ENCODE assay signal across 1 cellular context in the genomic region with DNA sequence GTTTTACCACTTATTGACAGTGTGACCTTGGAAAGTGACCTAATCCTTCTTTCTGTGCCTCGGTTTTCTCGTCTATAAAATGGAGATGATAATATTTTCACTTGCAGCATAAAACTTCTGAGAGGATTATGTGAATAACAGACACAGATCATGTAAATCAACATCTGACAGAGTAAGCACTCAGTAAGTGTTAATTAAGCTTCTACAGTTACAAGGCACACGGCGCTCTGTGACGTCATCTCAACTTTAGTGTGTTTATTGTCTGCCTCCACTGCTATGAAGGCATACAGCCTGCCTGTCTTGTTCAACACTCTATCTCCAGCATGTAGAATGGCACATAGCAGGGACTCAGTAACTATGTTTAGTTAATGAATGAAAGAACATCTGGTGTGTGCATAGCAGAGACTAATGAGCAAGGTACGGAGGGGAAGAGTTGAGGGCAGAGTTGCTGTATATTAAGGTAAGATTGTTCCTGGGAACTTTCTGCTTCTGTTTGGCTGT.
TF ChIP-seq lines count a peak whose summit lies in the region.

No MANE protein-coding gene starts in this region.

TF ChIP-seq in HEK293, 187 proteins besides CTCF, POLR2A, EP300 and RAD21 (continued from another document):
- TF ChIP-seq, protein P1, sequence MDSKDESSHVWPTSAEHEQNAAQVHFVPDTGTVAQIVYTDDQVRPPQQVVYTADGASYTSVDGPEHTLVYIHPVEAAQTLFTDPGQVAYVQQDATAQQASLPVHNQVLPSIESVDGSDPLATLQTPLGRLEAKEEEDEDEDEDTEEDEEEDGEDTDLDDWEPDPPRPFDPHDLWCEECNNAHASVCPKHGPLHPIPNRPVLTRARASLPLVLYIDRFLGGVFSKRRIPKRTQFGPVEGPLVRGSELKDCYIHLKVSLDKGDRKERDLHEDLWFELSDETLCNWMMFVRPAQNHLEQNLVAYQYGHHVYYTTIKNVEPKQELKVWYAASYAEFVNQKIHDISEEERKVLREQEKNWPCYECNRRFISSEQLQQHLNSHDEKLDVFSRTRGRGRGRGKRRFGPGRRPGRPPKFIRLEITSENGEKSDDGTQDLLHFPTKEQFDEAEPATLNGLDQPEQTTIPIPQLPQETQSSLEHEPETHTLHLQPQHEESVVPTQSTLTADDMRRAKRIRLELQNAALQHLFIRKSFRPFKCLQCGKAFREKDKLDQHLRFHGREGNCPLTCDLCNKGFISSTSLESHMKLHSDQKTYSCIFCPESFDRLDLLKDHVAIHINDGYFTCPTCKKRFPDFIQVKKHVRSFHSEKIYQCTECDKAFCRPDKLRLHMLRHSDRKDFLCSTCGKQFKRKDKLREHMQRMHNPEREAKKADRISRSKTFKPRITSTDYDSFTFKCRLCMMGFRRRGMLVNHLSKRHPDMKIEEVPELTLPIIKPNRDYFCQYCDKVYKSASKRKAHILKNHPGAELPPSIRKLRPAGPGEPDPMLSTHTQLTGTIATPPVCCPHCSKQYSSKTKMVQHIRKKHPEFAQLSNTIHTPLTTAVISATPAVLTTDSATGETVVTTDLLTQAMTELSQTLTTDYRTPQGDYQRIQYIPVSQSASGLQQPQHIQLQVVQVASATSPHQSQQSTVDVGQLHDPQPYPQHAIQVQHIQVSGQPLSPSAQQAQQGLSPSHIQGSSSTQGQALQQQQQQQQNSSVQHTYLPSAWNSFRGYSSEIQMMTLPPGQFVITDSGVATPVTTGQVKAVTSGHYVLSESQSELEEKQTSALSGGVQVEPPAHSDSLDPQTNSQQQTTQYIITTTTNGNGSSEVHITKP (tag by site-specific recombination; IDR thresholded peaks at IDR 0.05), result peak; percentile 57; the same call in 1 of the 2 replicates
- no peak for TF ChIP-seq ZNF510 (tag by site-specific recombination; IDR thresholded peaks at IDR 0.05; ENCODE audit: insufficient replicate concordance)
- TF ChIP-seq, protein P2, sequence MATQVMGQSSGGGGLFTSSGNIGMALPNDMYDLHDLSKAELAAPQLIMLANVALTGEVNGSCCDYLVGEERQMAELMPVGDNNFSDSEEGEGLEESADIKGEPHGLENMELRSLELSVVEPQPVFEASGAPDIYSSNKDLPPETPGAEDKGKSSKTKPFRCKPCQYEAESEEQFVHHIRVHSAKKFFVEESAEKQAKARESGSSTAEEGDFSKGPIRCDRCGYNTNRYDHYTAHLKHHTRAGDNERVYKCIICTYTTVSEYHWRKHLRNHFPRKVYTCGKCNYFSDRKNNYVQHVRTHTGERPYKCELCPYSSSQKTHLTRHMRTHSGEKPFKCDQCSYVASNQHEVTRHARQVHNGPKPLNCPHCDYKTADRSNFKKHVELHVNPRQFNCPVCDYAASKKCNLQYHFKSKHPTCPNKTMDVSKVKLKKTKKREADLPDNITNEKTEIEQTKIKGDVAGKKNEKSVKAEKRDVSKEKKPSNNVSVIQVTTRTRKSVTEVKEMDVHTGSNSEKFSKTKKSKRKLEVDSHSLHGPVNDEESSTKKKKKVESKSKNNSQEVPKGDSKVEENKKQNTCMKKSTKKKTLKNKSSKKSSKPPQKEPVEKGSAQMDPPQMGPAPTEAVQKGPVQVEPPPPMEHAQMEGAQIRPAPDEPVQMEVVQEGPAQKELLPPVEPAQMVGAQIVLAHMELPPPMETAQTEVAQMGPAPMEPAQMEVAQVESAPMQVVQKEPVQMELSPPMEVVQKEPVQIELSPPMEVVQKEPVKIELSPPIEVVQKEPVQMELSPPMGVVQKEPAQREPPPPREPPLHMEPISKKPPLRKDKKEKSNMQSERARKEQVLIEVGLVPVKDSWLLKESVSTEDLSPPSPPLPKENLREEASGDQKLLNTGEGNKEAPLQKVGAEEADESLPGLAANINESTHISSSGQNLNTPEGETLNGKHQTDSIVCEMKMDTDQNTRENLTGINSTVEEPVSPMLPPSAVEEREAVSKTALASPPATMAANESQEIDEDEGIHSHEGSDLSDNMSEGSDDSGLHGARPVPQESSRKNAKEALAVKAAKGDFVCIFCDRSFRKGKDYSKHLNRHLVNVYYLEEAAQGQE (tag by site-specific recombination; IDR thresholded peaks at IDR 0.05), result no peak
- TF ChIP-seq SCRT1 (tag by site-specific recombination; IDR thresholded peaks at IDR 0.05; ENCODE audit: borderline replicate concordance), result no peak
- TF ChIP-seq, protein P3, sequence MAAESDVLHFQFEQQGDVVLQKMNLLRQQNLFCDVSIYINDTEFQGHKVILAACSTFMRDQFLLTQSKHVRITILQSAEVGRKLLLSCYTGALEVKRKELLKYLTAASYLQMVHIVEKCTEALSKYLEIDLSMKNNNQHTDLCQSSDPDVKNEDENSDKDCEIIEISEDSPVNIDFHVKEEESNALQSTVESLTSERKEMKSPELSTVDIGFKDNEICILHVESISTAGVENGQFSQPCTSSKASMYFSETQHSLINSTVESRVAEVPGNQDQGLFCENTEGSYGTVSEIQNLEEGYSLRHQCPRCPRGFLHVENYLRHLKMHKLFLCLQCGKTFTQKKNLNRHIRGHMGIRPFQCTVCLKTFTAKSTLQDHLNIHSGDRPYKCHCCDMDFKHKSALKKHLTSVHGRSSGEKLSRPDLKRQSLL (tag by site-specific recombination; IDR thresholded peaks at IDR 0.05), result no peak
- TF ChIP-seq, protein P4, sequence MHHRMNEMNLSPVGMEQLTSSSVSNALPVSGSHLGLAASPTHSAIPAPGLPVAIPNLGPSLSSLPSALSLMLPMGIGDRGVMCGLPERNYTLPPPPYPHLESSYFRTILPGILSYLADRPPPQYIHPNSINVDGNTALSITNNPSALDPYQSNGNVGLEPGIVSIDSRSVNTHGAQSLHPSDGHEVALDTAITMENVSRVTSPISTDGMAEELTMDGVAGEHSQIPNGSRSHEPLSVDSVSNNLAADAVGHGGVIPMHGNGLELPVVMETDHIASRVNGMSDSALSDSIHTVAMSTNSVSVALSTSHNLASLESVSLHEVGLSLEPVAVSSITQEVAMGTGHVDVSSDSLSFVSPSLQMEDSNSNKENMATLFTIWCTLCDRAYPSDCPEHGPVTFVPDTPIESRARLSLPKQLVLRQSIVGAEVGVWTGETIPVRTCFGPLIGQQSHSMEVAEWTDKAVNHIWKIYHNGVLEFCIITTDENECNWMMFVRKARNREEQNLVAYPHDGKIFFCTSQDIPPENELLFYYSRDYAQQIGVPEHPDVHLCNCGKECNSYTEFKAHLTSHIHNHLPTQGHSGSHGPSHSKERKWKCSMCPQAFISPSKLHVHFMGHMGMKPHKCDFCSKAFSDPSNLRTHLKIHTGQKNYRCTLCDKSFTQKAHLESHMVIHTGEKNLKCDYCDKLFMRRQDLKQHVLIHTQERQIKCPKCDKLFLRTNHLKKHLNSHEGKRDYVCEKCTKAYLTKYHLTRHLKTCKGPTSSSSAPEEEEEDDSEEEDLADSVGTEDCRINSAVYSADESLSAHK (tag by site-specific recombination; IDR thresholded peaks at IDR 0.05), result 0 out of 2 replicates have a peak, but pooled peaks have one; percentile 44
- TF ChIP-seq, protein P5, sequence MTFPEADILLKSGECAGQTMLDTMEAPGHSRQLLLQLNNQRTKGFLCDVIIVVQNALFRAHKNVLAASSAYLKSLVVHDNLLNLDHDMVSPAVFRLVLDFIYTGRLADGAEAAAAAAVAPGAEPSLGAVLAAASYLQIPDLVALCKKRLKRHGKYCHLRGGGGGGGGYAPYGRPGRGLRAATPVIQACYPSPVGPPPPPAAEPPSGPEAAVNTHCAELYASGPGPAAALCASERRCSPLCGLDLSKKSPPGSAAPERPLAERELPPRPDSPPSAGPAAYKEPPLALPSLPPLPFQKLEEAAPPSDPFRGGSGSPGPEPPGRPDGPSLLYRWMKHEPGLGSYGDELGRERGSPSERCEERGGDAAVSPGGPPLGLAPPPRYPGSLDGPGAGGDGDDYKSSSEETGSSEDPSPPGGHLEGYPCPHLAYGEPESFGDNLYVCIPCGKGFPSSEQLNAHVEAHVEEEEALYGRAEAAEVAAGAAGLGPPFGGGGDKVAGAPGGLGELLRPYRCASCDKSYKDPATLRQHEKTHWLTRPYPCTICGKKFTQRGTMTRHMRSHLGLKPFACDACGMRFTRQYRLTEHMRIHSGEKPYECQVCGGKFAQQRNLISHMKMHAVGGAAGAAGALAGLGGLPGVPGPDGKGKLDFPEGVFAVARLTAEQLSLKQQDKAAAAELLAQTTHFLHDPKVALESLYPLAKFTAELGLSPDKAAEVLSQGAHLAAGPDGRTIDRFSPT (tag by site-specific recombination; IDR thresholded peaks at IDR 0.05), result peak; percentile 71
- TF ChIP-seq ZNF501 (tag by site-specific recombination; IDR thresholded peaks at IDR 0.05), result 0 out of 2 replicates have a peak, but pooled peaks have one; percentile 73
- TF ChIP-seq ZNF677 (tag by site-specific recombination; IDR thresholded peaks at IDR 0.05), result no peak
- TF ChIP-seq ZNF701 (tag by site-specific recombination; IDR thresholded peaks at IDR 0.05), result no peak
- TF ChIP-seq ZXDB (tag by site-specific recombination; IDR thresholded peaks at IDR 0.05), result peak; percentile 55; the same call in 1 of the 2 replicates
- no peak for TF ChIP-seq ZNF626 (tag by site-specific recombination; IDR thresholded peaks at IDR 0.05)
- TF ChIP-seq ZEB2 (tag by site-specific recombination; IDR thresholded peaks at IDR 0.05), result peak; percentile 93
- TF ChIP-seq ZBTB8A (tag by site-specific recombination; IDR thresholded peaks at IDR 0.05), result no peak
- no peak for TF ChIP-seq GLIS2 (tag by site-specific recombination; IDR thresholded peaks at IDR 0.05)
- TF ChIP-seq YY1 (tag by site-specific recombination; IDR thresholded peaks at IDR 0.05), result no peak
- TF ChIP-seq, protein P6, sequence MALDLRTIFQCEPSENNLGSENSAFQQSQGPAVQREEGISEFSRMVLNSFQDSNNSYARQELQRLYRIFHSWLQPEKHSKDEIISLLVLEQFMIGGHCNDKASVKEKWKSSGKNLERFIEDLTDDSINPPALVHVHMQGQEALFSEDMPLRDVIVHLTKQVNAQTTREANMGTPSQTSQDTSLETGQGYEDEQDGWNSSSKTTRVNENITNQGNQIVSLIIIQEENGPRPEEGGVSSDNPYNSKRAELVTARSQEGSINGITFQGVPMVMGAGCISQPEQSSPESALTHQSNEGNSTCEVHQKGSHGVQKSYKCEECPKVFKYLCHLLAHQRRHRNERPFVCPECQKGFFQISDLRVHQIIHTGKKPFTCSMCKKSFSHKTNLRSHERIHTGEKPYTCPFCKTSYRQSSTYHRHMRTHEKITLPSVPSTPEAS (tag by site-specific recombination; IDR thresholded peaks at IDR 0.05), result peak; percentile 42
- TF ChIP-seq ZFP41 (tag by site-specific recombination; IDR thresholded peaks at IDR 0.05; ENCODE audit: borderline replicate concordance), result no peak
